13 cellular contexts compared by ENCODE assay signal in genomic region chr17:50058296-50058945, GRCh38. TPM values are rescaled to one million over a fixed set of nuclear protein-coding genes. Genes with fewer than 3 reads are reported as not detected.
DNase-seq lines count a peak whose midpoint lies in the region; ATAC-seq and TF ChIP-seq lines count a peak whose summit lies in the region.
"Had no signal": no experiment of that assay in that cellular context is flagged by ENCODE, and none has a peak within 500 bp of the region (broad histone marks: within the 10 kb centered on the region; RNA-seq: fewer than 3 reads in every experiment).

No MANE protein-coding gene starts in this region.

- ATAC-seq in GM18870 (IDR thresholded peaks at IDR 0.05; ENCODE audit: unreplicated experiment): no peak
- ATAC-seq: effector memory CD8-positive, alpha-beta T cell; K562 had no signal

- peak overlapping the region; percentile 10 for H3K4me3 Mint-ChIP-seq in activated CD4-positive, alpha-beta T cell treated with anti-CD3 and anti-CD28 coated beads, Interleukin-2, amount 10 ng/mL, durations not matched to agents 24 days and 14 days
- H3K4me3 Mint-ChIP-seq in mesothelial cell of epicardium: peak overlapping the region; percentile 84

- peak overlapping the region; percentile 93 to 98 (median 96) for H3K27ac ChIP-seq in transverse colon

- H3K27me3 ChIP-seq in transverse colon: no peaks in the 10 kb centered on the region

- no peak overlapping the region for H3K27ac Mint-ChIP-seq in activated CD4-positive, alpha-beta T cell treated with anti-CD3 and anti-CD28 coated beads, Interleukin-2, amount 10 ng/mL, durations not matched to agents 24 days and 14 days
- H3K27ac Mint-ChIP-seq in mesothelial cell of epicardium: peak overlapping the region; percentile 8
- H3K27ac Mint-ChIP-seq: effector memory CD8-positive, alpha-beta T cell had no signal

- peaks cover 2% of the 10 kb centered on the region for H3K36me3 Mint-ChIP-seq in activated CD4-positive, alpha-beta T cell treated with anti-CD3 and anti-CD28 coated beads, Interleukin-2, amount 10 ng/mL, durations not matched to agents 24 days and 14 days (ENCODE audit: low read depth)
- no peaks in the 10 kb centered on the region for H3K36me3 Mint-ChIP-seq in mesothelial cell of epicardium

- no peak for TF ChIP-seq POLR2A in transverse colon (IDR thresholded peaks at IDR 0.05)

- in situ Hi-C loops in transverse colon (cut with MboI; ENCODE audit: low pct_ligation_motif_present in 1 of 4, low pct_unique_long_range_greater_than_20kb in 1 of 4, low sequenced_read_pairs in 3 of 4): no loop called here

- no peak for TF ChIP-seq EP300 in transverse colon (IDR thresholded peaks at IDR 0.05; ENCODE audit: low read depth)

- intact Hi-C loops in activated CD4-positive, alpha-beta T cell treated with anti-CD3 and anti-CD28 coated beads, Interleukin-2, amount 10 ng/mL, durations not matched to agents 24 days and 14 days (cut with micrococcal nuclease): no loop called here
- intact Hi-C loops in transverse colon (cut with DNase I; ENCODE audit: low total_unique reads): no loop called here

- H3K4me3 ChIP-seq in cardiac fibroblast (replicated peaks in 1 of 2; ENCODE audit: low read depth in 2 of 2, low read length in 2 of 2): peak overlapping the region; percentile 16 to 77
- peak overlapping the region in 1 of 4 donors; percentile 74 for H3K4me3 ChIP-seq in transverse colon
- H3K4me3 ChIP-seq: K562 had no signal

- WGBS in transverse colon (ENCODE audit: low coverage in 1 of 2), 2 donors: 76 to 80% methylated on average over 7 to 10 of the region's 10 CpGs

- H3K4me1 ChIP-seq in transverse colon: peaks cover 64 to 82% (median 79%) of the 10 kb centered on the region in 4 donors

- no peak for TF ChIP-seq CTCF in cardiac fibroblast (IDR thresholded peaks at IDR 0.05; ENCODE audit: low read depth, low read length)
- TF ChIP-seq CTCF in mesothelial cell of epicardium (IDR thresholded peaks at IDR 0.05; ENCODE audit: unreplicated experiment): no peak
- no peak for TF ChIP-seq CTCF in transverse colon (IDR thresholded peaks at IDR 0.05)

- no peaks in the 10 kb centered on the region for H3K9me3 ChIP-seq in transverse colon

- H3K27me3 Mint-ChIP-seq in activated CD4-positive, alpha-beta T cell treated with anti-CD3 and anti-CD28 coated beads, Interleukin-2, amount 10 ng/mL, durations not matched to agents 24 days and 14 days: peaks cover 3% of the 10 kb centered on the region
- peaks cover 2% of the 10 kb centered on the region for H3K27me3 Mint-ChIP-seq in mesothelial cell of epicardium (ENCODE audit: low read depth)

- H3K9me3 Mint-ChIP-seq in activated CD4-positive, alpha-beta T cell treated with anti-CD3 and anti-CD28 coated beads, Interleukin-2, amount 10 ng/mL, durations not matched to agents 24 days and 14 days: no peaks in the 10 kb centered on the region
- H3K9me3 Mint-ChIP-seq in mesothelial cell of epicardium: no peaks in the 10 kb centered on the region
- H3K9me3 Mint-ChIP-seq: effector memory CD8-positive, alpha-beta T cell had no signal

- peaks cover 23% of the 10 kb centered on the region for H3K4me1 Mint-ChIP-seq in activated CD4-positive, alpha-beta T cell treated with anti-CD3 and anti-CD28 coated beads, Interleukin-2, amount 10 ng/mL, durations not matched to agents 24 days and 14 days
- H3K4me1 Mint-ChIP-seq in mesothelial cell of epicardium: peaks cover 71% of the 10 kb centered on the region

- no peaks in the 10 kb centered on the region for H3K36me3 ChIP-seq in transverse colon

- DNase-seq in activated CD4-positive, alpha-beta T cell treated with anti-CD3 and anti-CD28 coated beads, Interleukin-2, amount 10 ng/mL, durations not matched to agents 24 days and 14 days: no peak
- DNase-seq in activated CD4-positive, alpha-beta T cell treated with anti-CD3 and anti-CD28 coated beads, Interleukin-2, amount 50 U/mL, for 1 hour: no peak
- DNase-seq in cardiac fibroblast (ENCODE audit: low read depth in 2 of 2): no peak
- no peak for DNase-seq in mesothelial cell of epicardium (ENCODE audit: low spot score in 2 of 2, unreplicated experiment in 2 of 2)
- DNase-seq in transverse colon: no peak
- no peak for DNase-seq in pons (ENCODE audit: low spot score)
- DNase-seq in SHP77 (lab: John Stamatoyannopoulos, UW): no peak
- DNase-seq: activated T-cell treated with anti-CD3 and anti-CD28 coated beads, Interleukin-2, amount 50 U/mL, for 48 hours; effector memory CD8-positive, alpha-beta T cell; NCI-H524 treated with DMSO at 0.1 percent for 48 hours; T1000 had no signal

RNA-seq across cellular contexts. Expression of gene ITGA3, which starts 2.5 kb away (rescaled TPM):
- 14.5 and 15.0 TPM in 2 replicates for total RNA-seq in activated CD4-positive, alpha-beta T cell treated with anti-CD3 and anti-CD28 coated beads, Interleukin-2, amount 10 ng/mL, durations not matched to agents 24 days and 14 days
- 133 to 149 TPM (median 143 TPM) in 3 replicates for total RNA-seq in mesothelial cell of epicardium
- 100 to 1,000 TPM; 147 to 294 (median 171) TPM for total RNA-seq in transverse colon

RNA-seq across cellular contexts. Expression of gene PDK2, which starts 36.7 kb away (rescaled TPM):
- total RNA-seq in activated CD4-positive, alpha-beta T cell treated with anti-CD3 and anti-CD28 coated beads, Interleukin-2, amount 10 ng/mL, durations not matched to agents 24 days and 14 days: 10.9 and 11.8 TPM in 2 replicates
- total RNA-seq in mesothelial cell of epicardium (44.6 to 46.0 TPM (median 45.4 TPM) in 3 replicates), transverse colon (100 to 1,000 TPM in 3 of 4 donors, 10 to 100 TPM in 1; 84.6 to 292 (median 136) TPM)
